ENCODE assay signal across 26 cellular contexts in genomic region chr2:218713922-218714321, GRCh38. TPM values are rescaled to one million over a fixed set of nuclear protein-coding genes. Genes with fewer than 3 reads are reported as not detected.
A peak's percentile ranks its signal among the peaks of the same experiment; 100 is the strongest.
DNase-seq lines count a peak whose midpoint lies in the region; ATAC-seq, FAIRE-seq and TF ChIP-seq lines count a peak whose summit lies in the region.
"Had no signal": no experiment of that assay in that cellular context is flagged by ENCODE, and none has a peak within 500 bp of the region (broad histone marks: within the 10 kb centered on the region; RNA-seq: fewer than 3 reads in every experiment).

No MANE protein-coding gene starts in this region.

- peaks cover 24 to 54% (median 43%) of the 10 kb centered on the region in 10 experiments for H3K4me1 ChIP-seq in BLaER1 treated with 17β-estradiol and CSF1 and Interleukin-3, amounts not matched to agents 10 nM and 100 nM
- H3K4me1 ChIP-seq in OCI-LY3 (ENCODE audit: low read length) (peaks cover 15% of the 10 kb centered on the region), endothelial cell of umbilical vein (ENCODE audit: control insufficient read depth, extremely low read depth, insufficient read depth, low read length) (peaks cover 14% of the 10 kb centered on the region), left lung (peaks cover 8 to 56% of the 10 kb centered on the region in 2 donors)

- no peak overlapping the region for H3K4me3 Mint-ChIP-seq in immature natural killer cell
- H3K4me3 Mint-ChIP-seq: activated CD4-positive, alpha-beta memory T cell treated with anti-CD3 and anti-CD28 coated beads, Interleukin-2, amount 10 ng/mL, durations not matched to agents 7 days and 5 days; activated T-helper 1 cell treated with anti-CD3 and anti-CD28 coated beads, Interleukin-12 subunit alpha, Interleukin-12 subunit beta, Interleukin-2, Interleukin-4 antibody, amounts not matched to agents 30 ng/mL and 10 ng/mL and 1 ng/mL, durations not matched to agents 14 hours and 24 hours and 36 hours; central memory CD8-positive, alpha-beta T cell; dendritic cell treated with granulocyte-macrophage colony-stimulating factor and Interleukin-4, amounts not matched to agents 40 ng/mL and 50 ng/mL, for 4 days; T-helper 1 cell treated with Interleukin-12 subunit alpha and Interleukin-12 subunit beta and Interleukin-4 antibody, amounts not matched to agents 30 μg/mL and 1 μg/mL, for 36 hours had no signal

- H2AFZ ChIP-seq in OCI-LY3 (ENCODE audit: low read depth, low read length) (no peak overlapping the region), endothelial cell of umbilical vein (ENCODE audit: low read depth, low read length) (no peak overlapping the region)

- no peaks in the 10 kb centered on the region for H3K9me3 ChIP-seq in BLaER1 treated with 17β-estradiol and CSF1 and Interleukin-3, amounts not matched to agents 10 nM and 100 nM (replicated peaks in 1 of 11)
- H3K9me3 ChIP-seq in OCI-LY3 (ENCODE audit: insufficient read depth, low read length) (no peaks in the 10 kb centered on the region), endothelial cell of umbilical vein (replicated peaks; ENCODE audit: control insufficient read depth, insufficient read depth, low read length) (no peaks in the 10 kb centered on the region), left lung (no peaks in the 10 kb centered on the region)
- H3K9me3 ChIP-seq: heart right ventricle, SJSA1, spleen, tibial artery had no signal

- intact Hi-C loops in endothelial cell of umbilical vein (cut with micrococcal nuclease) (no loop called here), left lung (cut with DNase I) (loop anchor here in 1 of 2 donors (10.0 kb wide), 1 partner anchor 131 kb away; no protein-coding TSS in a partner anchor)

- CTCF ChIA-PET in endothelial cell of umbilical vein (lab: Charles Lee) = interaction anchor here (1.0 to 2.1 kb wide), 3 partner anchors 13 to 134 kb away, joined by 4 to 7 read pairs (median 4); no protein-coding TSS in a partner anchor

- no peaks in the 10 kb centered on the region for H3K9me1 ChIP-seq in endothelial cell of umbilical vein (replicated peaks; ENCODE audit: control insufficient read depth, extremely low read depth, insufficient read depth, low read length)

- H3K27me3 Mint-ChIP-seq in immature natural killer cell (ENCODE audit: low read depth in 3 of 3) = peaks cover 5 to 6% (median 6%) of the 10 kb centered on the region in 3 donors
- H3K27me3 Mint-ChIP-seq: activated CD4-positive, alpha-beta memory T cell treated with anti-CD3 and anti-CD28 coated beads, Interleukin-2, amount 10 ng/mL, durations not matched to agents 7 days and 5 days; central memory CD8-positive, alpha-beta T cell; dendritic cell treated with granulocyte-macrophage colony-stimulating factor and Interleukin-4, amounts not matched to agents 40 ng/mL and 50 ng/mL, for 4 days; naive thymus-derived CD4-positive, alpha-beta T cell had no signal

- no peak for ATAC-seq in left lung
- ATAC-seq: heart right ventricle; naive thymus-derived CD4-positive, alpha-beta T cell; right cardiac atrium had no signal

- no peaks in the 10 kb centered on the region for H3K9me3 Mint-ChIP-seq in immature natural killer cell
- H3K9me3 Mint-ChIP-seq: activated CD4-positive, alpha-beta memory T cell treated with anti-CD3 and anti-CD28 coated beads, Interleukin-2, amount 10 ng/mL, durations not matched to agents 7 days and 5 days; activated T-helper 1 cell treated with anti-CD3 and anti-CD28 coated beads, Interleukin-12 subunit alpha, Interleukin-12 subunit beta, Interleukin-2, Interleukin-4 antibody, amounts not matched to agents 30 ng/mL and 10 ng/mL and 1 ng/mL, durations not matched to agents 14 hours and 24 hours and 36 hours; central memory CD8-positive, alpha-beta T cell; dendritic cell treated with granulocyte-macrophage colony-stimulating factor and Interleukin-4, amounts not matched to agents 40 ng/mL and 50 ng/mL, for 4 days; T-helper 1 cell treated with Interleukin-12 subunit alpha and Interleukin-12 subunit beta and Interleukin-4 antibody, amounts not matched to agents 30 μg/mL and 1 μg/mL, for 36 hours had no signal

- peak overlapping the region in 1 of 11 experiments; percentile 28; a peak in 2 of 22 replicates for H3K27ac ChIP-seq in BLaER1 treated with 17β-estradiol and CSF1 and Interleukin-3, amounts not matched to agents 10 nM and 100 nM
- H3K27ac ChIP-seq in OCI-LY3 (ENCODE audit: low read length) = no peak overlapping the region
- no peak overlapping the region for H3K27ac ChIP-seq in endothelial cell of umbilical vein (ENCODE audit: insufficient read depth, low read depth, low read length)
- no peak overlapping the region for H3K27ac ChIP-seq in left lung
- H3K27ac ChIP-seq: SJSA1, spleen, tibial artery had no signal

- peak overlapping the region in 10 of 11 experiments; percentile 6 to 94 (median 41); a peak in 15 of 22 replicates for H3K4me2 ChIP-seq in BLaER1 treated with 17β-estradiol and CSF1 and Interleukin-3, amounts not matched to agents 10 nM and 100 nM
- H3K4me2 ChIP-seq in OCI-LY3 (ENCODE audit: low read length) (0 out of 2 replicates have a peak overlapping the region, but pooled peaks have one; percentile 5), endothelial cell of umbilical vein (ENCODE audit: insufficient read depth, low read length) (no peak overlapping the region)

- H4K20me1 ChIP-seq in BLaER1 treated with 17β-estradiol and CSF1 and Interleukin-3, amounts not matched to agents 10 nM and 100 nM = peaks cover 0 to 61% (median 22%) of the 10 kb centered on the region in 11 experiments; a peak in 16 of 22 replicates
- H4K20me1 ChIP-seq in OCI-LY3 (ENCODE audit: insufficient read depth, low read length) (peaks cover 3% of the 10 kb centered on the region; the same call in 1 of the 2 replicates), endothelial cell of umbilical vein (replicated peaks; ENCODE audit: control insufficient read depth, extremely low read depth, insufficient read depth, low read length) (no peaks in the 10 kb centered on the region)

- H3K27me3 ChIP-seq in BLaER1 treated with 17β-estradiol and CSF1 and Interleukin-3, amounts not matched to agents 10 nM and 100 nM = no peaks in the 10 kb centered on the region
- H3K27me3 ChIP-seq in OCI-LY3 (ENCODE audit: low read depth, low read length) = no peaks in the 10 kb centered on the region
- no peaks in the 10 kb centered on the region for H3K27me3 ChIP-seq in endothelial cell of umbilical vein (ENCODE audit: control insufficient read depth in 2 of 2, insufficient read depth in 2 of 2, low read length in 2 of 2)
- no peaks in the 10 kb centered on the region for H3K27me3 ChIP-seq in left lung
- H3K27me3 ChIP-seq: heart right ventricle, SJSA1, spleen, tibial artery had no signal

- FAIRE-seq in endothelial cell of umbilical vein (lab: Jason Lieb, UNC) = peak; percentile 44
- no peak for FAIRE-seq in HTR-8/SVneo (lab: Jason Lieb, UNC)
- FAIRE-seq: frontal cortex, G401.6 had no signal

- DNase-seq in KBM-7 (peak; percentile 16), endothelial cell of umbilical vein (ENCODE audit: low read depth, low spot score) (no peak), immature natural killer cell (no peak), HTR-8/SVneo (ENCODE audit: insufficient read length, low spot score) (no peak), left lung (no peak)
- DNase-seq in stimulated activated naive CD4-positive, alpha-beta T cell treated with Interleukin-2 at 50 U/mL for 16 hours (lab: John Stamatoyannopoulos, UW) = no peak
- DNase-seq: activated CD4-positive, alpha-beta memory T cell treated with anti-CD3 and anti-CD28 coated beads, Interleukin-2, amount 10 ng/mL, durations not matched to agents 7 days and 5 days; activated CD8-positive, alpha-beta memory T cell treated with anti-CD3 and anti-CD28 coated beads, Interleukin-2, amount 50 U/mL, for 4 hours; activated naive CD4-positive, alpha-beta T cell treated with Interleukin-2 at 50 U/mL for 16 hours; DMS53; heart right ventricle; naive thymus-derived CD4-positive, alpha-beta T cell; NCI-H1417; NCI-H524 treated with DMSO at 0.1 percent for 48 hours; right cardiac atrium; spleen; tibial artery had no signal

- peaks cover 28 to 59% (median 39%) of the 10 kb centered on the region in 11 experiments for H3K36me3 ChIP-seq in BLaER1 treated with 17β-estradiol and CSF1 and Interleukin-3, amounts not matched to agents 10 nM and 100 nM
- peaks cover 6% of the 10 kb centered on the region for H3K36me3 ChIP-seq in OCI-LY3 (replicated peaks; ENCODE audit: low read depth, low read length)
- peaks cover 0 to 2% of the 10 kb centered on the region in 2 experiments for H3K36me3 ChIP-seq in endothelial cell of umbilical vein (ENCODE audit: control insufficient read depth in 2 of 2, extremely low read depth in 1 of 2, insufficient read depth in 2 of 2, low read length in 2 of 2)
- H3K36me3 ChIP-seq in left lung = peaks cover 0 to 10% of the 10 kb centered on the region in 2 donors

- peak overlapping the region in 1 of 6 donors; percentile 4 for H3K27ac Mint-ChIP-seq in immature natural killer cell
- H3K27ac Mint-ChIP-seq: activated CD4-positive, alpha-beta memory T cell treated with anti-CD3 and anti-CD28 coated beads, Interleukin-2, amount 10 ng/mL, durations not matched to agents 7 days and 5 days; activated T-helper 1 cell treated with anti-CD3 and anti-CD28 coated beads, Interleukin-12 subunit alpha, Interleukin-12 subunit beta, Interleukin-2, Interleukin-4 antibody, amounts not matched to agents 30 ng/mL and 10 ng/mL and 1 ng/mL, durations not matched to agents 14 hours and 24 hours and 36 hours; dendritic cell treated with granulocyte-macrophage colony-stimulating factor and Interleukin-4, amounts not matched to agents 40 ng/mL and 50 ng/mL, for 4 days; T-helper 1 cell treated with Interleukin-12 subunit alpha and Interleukin-12 subunit beta and Interleukin-4 antibody, amounts not matched to agents 30 μg/mL and 1 μg/mL, for 36 hours had no signal

- POLR2A ChIA-PET in endothelial cell of umbilical vein (lab: Charles Lee) = no interaction called here

- in situ Hi-C loops in KBM-7 (cut with MboI; ENCODE audit: low pct_unique_long_range_greater_than_20kb, low sequenced_read_pairs) = no loop called here

- peaks cover 4 to 9% (median 4%) of the 10 kb centered on the region in 3 donors for H3K36me3 Mint-ChIP-seq in immature natural killer cell

- no peak overlapping the region for H3K4me3 ChIP-seq in BLaER1 treated with 17β-estradiol and CSF1 and Interleukin-3, amounts not matched to agents 10 nM and 100 nM
- H3K4me3 ChIP-seq in OCI-LY3 (ENCODE audit: low read length) (no peak overlapping the region), endothelial cell of umbilical vein (replicated peaks in 1 of 3; ENCODE audit: insufficient read depth in 1 of 3, low read depth in 1 of 3, low read length in 3 of 3) (no peak overlapping the region), left lung (no peak overlapping the region)
- H3K4me3 ChIP-seq: heart right ventricle, SJSA1, spleen, tibial artery had no signal

- TF ChIP-seq POLR2A in endothelial cell of umbilical vein (IDR thresholded peaks at IDR 0.05; ENCODE audit: low read depth, low read length) = no peak

- peaks cover 44% of the 10 kb centered on the region for H3K79me2 ChIP-seq in OCI-LY3 (ENCODE audit: low read length)
- peaks cover 55% of the 10 kb centered on the region for H3K79me2 ChIP-seq in endothelial cell of umbilical vein (ENCODE audit: control insufficient read depth, insufficient read depth, low read length)

- no TSS peak for BruUV-seq in endothelial cell of umbilical vein (replicated peaks; lab: Mats Ljungman, UMichigan)

- dilution Hi-C loops in endothelial cell of umbilical vein (cut with MboI; ENCODE audit: extremely low pct_ligation_motif_present, low sequenced_read_pairs) = no loop called here

- 0 out of 22 replicates have a peak overlapping the region, but pooled peaks of 1 of the 11 experiments have one; percentile 17 for H3K9ac ChIP-seq in BLaER1 treated with 17β-estradiol and CSF1 and Interleukin-3, amounts not matched to agents 10 nM and 100 nM
- H3K9ac ChIP-seq in OCI-LY3 (ENCODE audit: low read length) = no peak overlapping the region
- no peak overlapping the region for H3K9ac ChIP-seq in endothelial cell of umbilical vein (replicated peaks; ENCODE audit: extremely low read depth, insufficient read depth, low read length)

- peaks cover 12 to 16% of the 10 kb centered on the region in 2 donors for H3K4me1 Mint-ChIP-seq in immature natural killer cell

- TF ChIP-seq CTCF in OCI-LY3 (IDR thresholded peaks at IDR 0.05; ENCODE audit: low read depth, low read length) = no peak
- no peak for TF ChIP-seq CTCF in endothelial cell of umbilical vein (IDR thresholded peaks at IDR 0.05; ENCODE audit: extremely low read depth in 1 of 2, insufficient read depth in 1 of 2, low read depth in 1 of 2, low read length in 2 of 2)
- no peak for TF ChIP-seq CTCF in left lung (IDR thresholded peaks at IDR 0.05)

RNA-seq across cellular contexts. Expression of gene TTLL4, which starts 3.3 kb away (rescaled TPM):
- 41.0 and 45.0 TPM in 2 replicates for total RNA-seq in endothelial cell of umbilical vein
- polyA plus RNA-seq in endothelial cell of umbilical vein = 26.7 and 30.5 TPM in 2 replicates
- 19.0 and 20.9 TPM in 2 replicates for polyA plus RNA-seq in endothelial cell of umbilical vein (2011; cell fraction: cytosol; rRNA removed)
- 111 and 129 TPM in 2 replicates for polyA plus RNA-seq in endothelial cell of umbilical vein (2011; cell fraction: nucleus; rRNA removed)
- 21.1 and 27.4 TPM in 2 replicates for polyA plus RNA-seq in endothelial cell of umbilical vein (2012)
- polyA minus RNA-seq in endothelial cell of umbilical vein = 50.6 and 67.4 TPM in 2 replicates
- polyA minus RNA-seq in endothelial cell of umbilical vein (2011; cell fraction: cytosol; rRNA and poly(A)+ RNA removed) = 24.3 TPM
- polyA minus RNA-seq in endothelial cell of umbilical vein (2011; cell fraction: nucleus; rRNA and poly(A)+ RNA removed) = 48.7 and 78.5 TPM in 2 replicates
- 1 to 10 TPM in 2 of 3 donors, under 1 TPM in 1; 0.14 to 5.4 (median 3.8) TPM for polyA plus RNA-seq in immature natural killer cell
- 10 to 100 TPM; 26.0 to 38.4 TPM for total RNA-seq in left lung

RNA-seq across cellular contexts. Expression of gene STK36, which starts 42.0 kb away (rescaled TPM):
- total RNA-seq in endothelial cell of umbilical vein (34.9 and 40.9 TPM in 2 replicates), left lung (10 to 100 TPM; 40.1 to 49.8 TPM)
- polyA plus RNA-seq in endothelial cell of umbilical vein (65.2 and 67.4 TPM in 2 replicates), immature natural killer cell (1 to 10 TPM; 3.0 to 3.9 (median 3.9) TPM)
- 12.7 and 17.1 TPM in 2 replicates for polyA plus RNA-seq in endothelial cell of umbilical vein (2011; cell fraction: cytosol; rRNA removed)
- 393 and 442 TPM in 2 replicates for polyA plus RNA-seq in endothelial cell of umbilical vein (2011; cell fraction: nucleus; rRNA removed)
- 22.6 and 43.0 TPM in 2 replicates for polyA plus RNA-seq in endothelial cell of umbilical vein (2012)
- 68.0 and 72.7 TPM in 2 replicates for polyA minus RNA-seq in endothelial cell of umbilical vein
- polyA minus RNA-seq in endothelial cell of umbilical vein (2011; cell fraction: cytosol; rRNA and poly(A)+ RNA removed) = 6.5 TPM
- 62.1 and 106 TPM in 2 replicates for polyA minus RNA-seq in endothelial cell of umbilical vein (2011; cell fraction: nucleus; rRNA and poly(A)+ RNA removed)

RNA-seq across cellular contexts. Expression of gene RNF25, which starts 42.1 kb away (rescaled TPM):
- 38.2 and 39.1 TPM in 2 replicates for total RNA-seq in endothelial cell of umbilical vein
- 54.7 and 61.1 TPM in 2 replicates for polyA plus RNA-seq in endothelial cell of umbilical vein
- polyA plus RNA-seq in endothelial cell of umbilical vein (2011; cell fraction: cytosol; rRNA removed) = 67.3 and 69.1 TPM in 2 replicates
- polyA plus RNA-seq in endothelial cell of umbilical vein (2011; cell fraction: nucleus; rRNA removed) = 54.8 and 60.0 TPM in 2 replicates
- 33.9 and 41.6 TPM in 2 replicates for polyA plus RNA-seq in endothelial cell of umbilical vein (2012)
- polyA minus RNA-seq in endothelial cell of umbilical vein = 67.1 and 82.5 TPM in 2 replicates
- 15.6 TPM for polyA minus RNA-seq in endothelial cell of umbilical vein (2011; cell fraction: cytosol; rRNA and poly(A)+ RNA removed)
- polyA minus RNA-seq in endothelial cell of umbilical vein (2011; cell fraction: nucleus; rRNA and poly(A)+ RNA removed) = 11.4 and 17.1 TPM in 2 replicates
- polyA plus RNA-seq in immature natural killer cell = 10 to 100 TPM in 2 of 3 donors, 1 to 10 TPM in 1; 7.7 to 16.7 (median 16.3) TPM
- total RNA-seq in left lung = 10 to 100 TPM; 15.5 to 19.3 TPM

RNA-seq across cellular contexts. Expression of gene BCS1L, which starts 54.4 kb away (rescaled TPM):
- total RNA-seq in endothelial cell of umbilical vein (43.0 and 57.4 TPM in 2 replicates), left lung (10 to 100 TPM; 27.1 to 52.2 TPM)
- polyA plus RNA-seq in endothelial cell of umbilical vein (70.3 and 82.1 TPM in 2 replicates), immature natural killer cell (10 to 100 TPM; 15.7 to 25.3 (median 16.8) TPM)
- 56.4 and 64.2 TPM in 2 replicates for polyA plus RNA-seq in endothelial cell of umbilical vein (2011; cell fraction: cytosol; rRNA removed)
- 182 and 228 TPM in 2 replicates for polyA plus RNA-seq in endothelial cell of umbilical vein (2011; cell fraction: nucleus; rRNA removed)
- 55.9 and 58.7 TPM in 2 replicates for polyA plus RNA-seq in endothelial cell of umbilical vein (2012)
- polyA minus RNA-seq in endothelial cell of umbilical vein = 32.0 and 48.0 TPM in 2 replicates
- polyA minus RNA-seq in endothelial cell of umbilical vein (2011; cell fraction: cytosol; rRNA and poly(A)+ RNA removed) = 18.0 TPM
- 19.5 and 25.9 TPM in 2 replicates for polyA minus RNA-seq in endothelial cell of umbilical vein (2011; cell fraction: nucleus; rRNA and poly(A)+ RNA removed)

RNA-seq across cellular contexts. Expression of gene ZNF142, which starts 54.5 kb away (rescaled TPM):
- total RNA-seq in endothelial cell of umbilical vein (31.4 and 34.5 TPM in 2 replicates), left lung (10 to 100 TPM; 23.8 to 26.3 TPM)
- polyA plus RNA-seq in endothelial cell of umbilical vein (14.5 and 16.0 TPM in 2 replicates), immature natural killer cell (10 to 100 TPM in 1 of 3 donors, 1 to 10 TPM in 1, not detected in 1; 2.8 to 18.2 TPM)
- 9.3 and 11.0 TPM in 2 replicates for polyA plus RNA-seq in endothelial cell of umbilical vein (2011; cell fraction: cytosol; rRNA removed)
- polyA plus RNA-seq in endothelial cell of umbilical vein (2011; cell fraction: nucleus; rRNA removed) = 33.9 and 39.9 TPM in 2 replicates
- 18.5 and 19.0 TPM in 2 replicates for polyA plus RNA-seq in endothelial cell of umbilical vein (2012)
- 20.6 and 24.7 TPM in 2 replicates for polyA minus RNA-seq in endothelial cell of umbilical vein
- 15.7 TPM for polyA minus RNA-seq in endothelial cell of umbilical vein (2011; cell fraction: cytosol; rRNA and poly(A)+ RNA removed)
- 28.6 and 35.4 TPM in 2 replicates for polyA minus RNA-seq in endothelial cell of umbilical vein (2011; cell fraction: nucleus; rRNA and poly(A)+ RNA removed)
